Comparison of ENCODE assay signal across 14 cellular contexts in the genomic region with DNA sequence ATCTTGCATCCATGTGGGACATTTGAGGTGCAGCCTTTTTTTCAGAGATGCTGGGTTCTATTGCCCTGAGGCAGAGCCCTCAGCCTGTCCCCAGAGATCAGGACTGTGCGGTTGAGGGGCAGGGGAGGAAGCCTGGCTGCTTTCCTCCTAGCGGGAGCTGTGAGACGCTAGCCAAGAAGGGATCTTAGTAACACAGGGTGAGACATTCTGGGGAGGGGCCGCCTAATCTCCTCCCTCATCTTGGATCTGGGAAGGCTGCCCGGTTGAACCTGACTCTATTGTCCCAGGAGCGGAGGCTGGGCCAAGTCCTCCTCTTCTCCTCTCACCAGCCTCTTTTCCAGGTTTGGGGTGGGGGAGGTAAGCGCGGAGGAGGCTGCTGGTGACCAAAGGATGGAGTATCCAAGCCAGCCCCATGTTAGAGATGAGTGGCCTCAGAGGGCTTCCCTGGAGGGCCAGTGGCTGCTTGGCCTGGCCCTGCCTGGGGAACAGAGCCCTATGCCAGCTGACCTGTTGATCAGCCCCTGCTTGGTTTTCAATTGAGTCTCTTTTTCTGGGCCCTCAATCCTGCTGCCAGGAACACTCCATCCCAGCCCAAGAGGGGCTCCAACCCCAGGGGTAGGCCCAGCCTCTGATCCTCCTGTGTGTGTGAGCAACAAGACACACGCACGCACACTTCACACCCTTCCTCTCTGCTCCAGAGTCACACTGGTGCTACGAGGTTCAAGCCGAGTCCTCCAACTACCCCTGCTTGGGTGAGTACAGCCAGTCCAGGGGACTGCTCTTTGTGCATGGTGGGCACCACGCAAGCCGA. TPM values are rescaled to one million over a fixed set of nuclear protein-coding genes. Genes with fewer than 3 reads are reported as not detected.
DNase-seq lines count a peak whose midpoint lies in the region; TF ChIP-seq lines count a peak whose summit lies in the region.
"Had no signal": no experiment of that assay in that cellular context is flagged by ENCODE, and none has a peak within 500 bp of the region (broad histone marks: within the 10 kb centered on the region; RNA-seq: fewer than 3 reads in every experiment).

No MANE protein-coding gene starts in this region.

- peak overlapping the region in 43 of 59 donors; percentile 3 to 92 (median 59) for H3K27ac ChIP-seq in dorsolateral prefrontal cortex
- no peak overlapping the region for H3K27ac ChIP-seq in SJCRH30
- H3K27ac ChIP-seq: cardiac muscle cell, Peyer's patch had no signal

- H3K36me3 ChIP-seq in BE2C: no peaks in the 10 kb centered on the region
- H3K36me3 ChIP-seq in SJCRH30: no peaks in the 10 kb centered on the region
- H3K36me3 ChIP-seq: cardiac muscle cell, Peyer's patch had no signal

- H3K4me1 ChIP-seq in BE2C (peaks cover 4% of the 10 kb centered on the region), SJCRH30 (no peaks in the 10 kb centered on the region)

- peaks cover 19% of the 10 kb centered on the region for H3K27me3 ChIP-seq in BE2C
- H3K27me3 ChIP-seq in dorsolateral prefrontal cortex: peaks cover 0 to 26% (median 13%) of the 10 kb centered on the region in 45 donors
- no peaks in the 10 kb centered on the region for H3K27me3 ChIP-seq in SJCRH30

- H3K4me3 ChIP-seq in BE2C (ENCODE audit: low read depth, low read length) (no peak overlapping the region), dorsolateral prefrontal cortex (peak overlapping the region in 1 of 59 donors; percentile 4), SJCRH30 (no peak overlapping the region)
- H3K4me3 ChIP-seq: cardiac muscle cell, Peyer's patch, smooth muscle cell had no signal

- H3K9me3 ChIP-seq in BE2C (no peaks in the 10 kb centered on the region), SJCRH30 (replicated peaks) (no peaks in the 10 kb centered on the region)
- H3K9me3 ChIP-seq: Peyer's patch had no signal

- intact Hi-C loops in dorsolateral prefrontal cortex (cut with DNase I): no loop called here

- no peak for TF ChIP-seq CTCF in BE2C (IDR thresholded peaks at IDR 0.05; ENCODE audit: low read depth, low read length)
- no peak for TF ChIP-seq CTCF in dorsolateral prefrontal cortex (IDR thresholded peaks at IDR 0.05 in 54 of 56, conservative IDR thresholded peaks at IDR 0.05 in 2 of 56; ENCODE audit: low read depth in 1 of 56, partially characterized antibody in 56 of 56)

- DNase-seq in BE2C (peak; percentile 33), NCI-H2029 treated with DMSO at 0.1 percent for 48 hours (lab: John Stamatoyannopoulos, UW) (peak; percentile 17), dorsolateral prefrontal cortex (peak in 5 of 10 donors; percentile 57 to 74 (median 66)), myocyte (ENCODE audit: low read depth) (peak; percentile 62), COR-L47 (lab: John Stamatoyannopoulos, UW) (no peak), SJCRH30 (no peak)
- DNase-seq in activated CD4-positive, alpha-beta T cell treated with anti-CD3 and anti-CD28 coated beads for 48 hours: no peak
- DNase-seq in stimulated activated CD8-positive, alpha-beta memory T cell treated with anti-CD3 and anti-CD28 coated beads, Interleukin-4, amount 100 ng/mL, for 48 hours: no peak
- DNase-seq: activated CD8-positive, alpha-beta T cell treated with anti-CD3 and anti-CD28 coated beads for 36 hours; Peyer's patch; stimulated activated naive CD8-positive, alpha-beta T cell treated with anti-CD3 and anti-CD28 coated beads, Interleukin-15, amount 100 ng/mL, for 72 hours had no signal

RNA-seq across cellular contexts. Expression of gene CA4, which starts 5.0 kb away (rescaled TPM):
- 0.43 TPM for polyA plus RNA-seq in BE2C (2012; ENCODE audit: insufficient read depth, insufficient read length, low read depth)
- total RNA-seq in dorsolateral prefrontal cortex (10 to 100 TPM in 117 of 120 experiments, 1 to 10 TPM in 3; 2.1 to 56.7 (median 22.2) TPM), myocyte (not detected in 2 replicates)
- polyA plus RNA-seq in myocyte (2012): not detected
- not detected in 2 replicates for total RNA-seq in SJCRH30 (2014; rRNA removed; shearing (Covaris generic))
- total RNA-seq: activated CD8-positive, alpha-beta T cell treated with anti-CD3 and anti-CD28 coated beads for 36 hours; smooth muscle cell had no signal
- polyA plus RNA-seq: keratinocyte had no signal

Comparison
In these comparisons a context has a peak if more than half of its experiments do, and no peak if none do; other contexts are left out.
1. DNase-seq: peak in BE2C (single experiment), NCI-H2029 treated with DMSO at 0.1 percent for 48 hours (single experiment) and myocyte (single experiment); none in activated CD4-positive, alpha-beta T cell treated with anti-CD3 and anti-CD28 coated beads for 48 hours (single experiment), COR-L47 (single experiment), stimulated activated CD8-positive, alpha-beta memory T cell treated with anti-CD3 and anti-CD28 coated beads, Interleukin-4, amount 100 ng/mL, for 48 hours (single experiment) and SJCRH30 (0 of 2).